ENCODE assay signal across 8 cellular contexts in the genomic region with DNA sequence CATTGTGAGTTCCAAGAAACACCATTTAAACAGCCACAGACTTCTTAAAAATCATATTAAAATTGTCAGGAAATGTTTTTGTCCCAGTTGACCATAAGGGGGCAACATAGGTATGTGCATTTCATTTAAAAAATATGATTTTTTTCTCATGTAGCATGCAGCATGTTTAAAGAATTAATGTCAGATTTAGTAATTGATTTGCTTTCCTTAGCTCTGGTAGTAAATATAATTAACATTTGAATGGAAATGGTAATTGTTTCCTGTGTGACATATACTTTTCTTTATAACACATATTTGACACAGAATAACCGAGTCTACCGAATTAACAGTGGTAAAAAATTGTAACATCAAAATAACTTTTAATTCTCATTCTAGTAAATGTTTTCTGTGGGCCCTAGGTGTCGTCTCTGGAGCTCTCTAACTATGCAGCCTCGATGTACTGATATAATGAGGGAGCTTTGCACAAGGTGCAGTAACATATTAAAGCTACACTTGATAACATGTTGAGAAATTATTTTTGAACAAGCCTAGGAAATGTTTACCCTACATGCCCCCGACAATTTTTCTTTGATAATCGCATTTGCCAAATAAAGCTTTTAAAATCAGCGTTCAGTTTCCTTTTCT. TPM values are rescaled to one million over a fixed set of nuclear protein-coding genes. Genes with fewer than 3 reads are reported as not detected.
DNase-seq lines count a peak whose midpoint lies in the region; ATAC-seq and TF ChIP-seq lines count a peak whose summit lies in the region.

No MANE protein-coding gene starts in this region.

- peak overlapping the region; percentile 24 for H3K9ac ChIP-seq in skeletal muscle satellite cell (ENCODE audit: low read depth, low read length)

- CTCF ChIA-PET in PC-9 (lab: Charles Lee), result interaction anchor here (0.5 to 3.0 kb wide), 5 partner anchors 11 to 414 kb away, joined by 3 to 29 read pairs (median 3); no protein-coding TSS in a partner anchor

- H3K36me3 ChIP-seq in PC-9 (ENCODE audit: low read depth) (no peaks in the 10 kb centered on the region), skeletal muscle satellite cell (ENCODE audit: insufficient read depth, low read length) (peaks cover 8% of the 10 kb centered on the region)

- no peak overlapping the region for H3K27ac ChIP-seq in PC-9

- no peaks in the 10 kb centered on the region; the same call in 1 of the 2 replicates for H3K9me3 ChIP-seq in PC-9 (ENCODE audit: insufficient read depth, low read depth)
- H3K9me3 ChIP-seq in skeletal muscle satellite cell (replicated peaks; ENCODE audit: low read length), result no peaks in the 10 kb centered on the region

- H4K20me1 ChIP-seq in PC-9 (ENCODE audit: insufficient read depth), result no peaks in the 10 kb centered on the region

- H3F3A ChIP-seq in PC-9 (ENCODE audit: insufficient read depth, low read depth), result peaks cover 16% of the 10 kb centered on the region; the same call in 1 of the 2 replicates

- H3K4me3 ChIP-seq in PC-9 (no peak overlapping the region), fibroblast of pulmonary artery (replicated peaks; ENCODE audit: low read depth, low read length) (no peak overlapping the region), skeletal muscle satellite cell (ENCODE audit: low read length) (no peak overlapping the region)

- BruUV-seq in PC-9 (replicated peaks; lab: Mats Ljungman, UMichigan), result no TSS peak

- H3K4me1 ChIP-seq in PC-9 (replicated peaks; ENCODE audit: insufficient read depth) (peaks cover 20% of the 10 kb centered on the region), skeletal muscle satellite cell (ENCODE audit: control insufficient read depth, insufficient read depth, low read length) (peaks cover 20% of the 10 kb centered on the region)

- no peaks in the 10 kb centered on the region for H3K79me2 ChIP-seq in PC-9 (ENCODE audit: low read depth)

- no peaks in the 10 kb centered on the region for H3K27me3 ChIP-seq in PC-9 (ENCODE audit: insufficient read depth, low read depth)
- no peaks in the 10 kb centered on the region for H3K27me3 ChIP-seq in skeletal muscle satellite cell (ENCODE audit: control insufficient read depth, insufficient read depth, low read length)

- no peaks in the 10 kb centered on the region for H3K9me2 ChIP-seq in PC-9 (ENCODE audit: insufficient read depth)

- H3K4me2 ChIP-seq in PC-9 (no peak overlapping the region), skeletal muscle satellite cell (ENCODE audit: low read length) (no peak overlapping the region)

- intact Hi-C loops in PC-9 (cut with micrococcal nuclease; ENCODE audit: unreplicated experiment), result loop anchor here (1.0 to 5.0 kb wide), 5 partner anchors 128 to 411 kb away; no protein-coding TSS in a partner anchor

- DNase-seq in NCI-H2196 (lab: John Stamatoyannopoulos, UW; ENCODE audit: unreplicated experiment) (peak; percentile 51), NCI-H2196 treated with DMSO at 0.1 percent for 48 hours (lab: John Stamatoyannopoulos, UW; ENCODE audit: unreplicated experiment) (no peak), PC-9 (no peak), fibroblast of pulmonary artery (ENCODE audit: low read depth) (peak; percentile 68)
- DNase-seq in stimulated activated CD4-positive, alpha-beta T cell treated with anti-CD3 and anti-CD28 coated beads, Interleukin-12 subunit alpha, Interleukin-12 subunit beta, amount 100 ng/mL, for 4 hours, result no peak

- TF ChIP-seq CTCF in PC-9 (conservative IDR thresholded peaks at IDR 0.05), result peak; percentile 95
- TF ChIP-seq CTCF in fibroblast of pulmonary artery (IDR thresholded peaks at IDR 0.05; ENCODE audit: low read length, missing control alignments), result peak; percentile 54

- no peak overlapping the region for H2AFZ ChIP-seq in PC-9

- POLR2A ChIA-PET in PC-9 (lab: Charles Lee; ENCODE audit: unreplicated experiment), result interaction anchor here (0.6 to 0.7 kb wide), 5 partner anchors 35 to 842 kb away, joined by 3 to 11 read pairs (median 3); no protein-coding TSS in a partner anchor

- ATAC-seq in HG03108 (IDR thresholded peaks at IDR 0.05; ENCODE audit: unreplicated experiment), result no peak
- no peak for ATAC-seq in HG03025 (IDR thresholded peaks at IDR 0.05; ENCODE audit: low FRiP score, unreplicated experiment)

RNA-seq across cellular contexts. Expression of a gene that starts 34.9 kb away (rescaled TPM):
- total RNA-seq in PC-9 (2021), result 12.0 and 12.8 TPM in 2 replicates
- 7.9 and 8.4 TPM in 2 replicates for total RNA-seq in skeletal muscle satellite cell (2012; rRNA removed)

RNA-seq across cellular contexts. Expression of a gene that starts 35.4 kb away (rescaled TPM):
- 44.9 and 57.7 TPM in 2 replicates for total RNA-seq in PC-9 (2021)
- total RNA-seq in skeletal muscle satellite cell (2012; rRNA removed), result 19.8 and 38.0 TPM in 2 replicates

Comparison
In these comparisons a context has a peak if more than half of its experiments do, and no peak if none do; other contexts are left out.
1. DNase-seq: peak in NCI-H2196 (single experiment) and fibroblast of pulmonary artery (single experiment); none in NCI-H2196 treated with DMSO at 0.1 percent for 48 hours (single experiment), PC-9 (0 of 2) and stimulated activated CD4-positive, alpha-beta T cell treated with anti-CD3 and anti-CD28 coated beads, Interleukin-12 subunit alpha, Interleukin-12 subunit beta, amount 100 ng/mL, for 4 hours (single experiment).